Comparison of ENCODE assay signal across 1 cellular context in the genomic region with DNA sequence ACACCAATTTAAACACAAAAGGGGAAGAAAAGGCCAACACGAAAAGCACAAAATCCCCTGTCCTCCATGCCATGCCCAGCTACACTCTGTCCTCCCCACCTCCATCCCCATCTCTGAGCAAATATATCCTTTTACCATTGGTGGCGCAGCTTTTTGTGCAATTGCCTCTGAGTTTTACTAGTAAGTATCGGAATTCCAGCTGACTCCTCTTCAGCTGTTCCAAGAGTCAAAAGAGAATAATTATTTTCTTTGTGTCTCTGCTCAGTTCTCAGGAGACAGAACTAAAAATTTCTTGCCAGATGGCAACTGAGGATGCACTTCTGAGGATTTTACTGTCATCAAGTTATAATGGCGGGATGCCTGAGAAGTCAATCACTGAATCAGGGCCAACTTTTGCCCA.
TF ChIP-seq lines count a peak whose summit lies in the region.

No MANE protein-coding gene starts in this region.

TF ChIP-seq in GM23338, 12 proteins besides CTCF, POLR2A, EP300 and RAD21:
- TF ChIP-seq, protein P1, sequence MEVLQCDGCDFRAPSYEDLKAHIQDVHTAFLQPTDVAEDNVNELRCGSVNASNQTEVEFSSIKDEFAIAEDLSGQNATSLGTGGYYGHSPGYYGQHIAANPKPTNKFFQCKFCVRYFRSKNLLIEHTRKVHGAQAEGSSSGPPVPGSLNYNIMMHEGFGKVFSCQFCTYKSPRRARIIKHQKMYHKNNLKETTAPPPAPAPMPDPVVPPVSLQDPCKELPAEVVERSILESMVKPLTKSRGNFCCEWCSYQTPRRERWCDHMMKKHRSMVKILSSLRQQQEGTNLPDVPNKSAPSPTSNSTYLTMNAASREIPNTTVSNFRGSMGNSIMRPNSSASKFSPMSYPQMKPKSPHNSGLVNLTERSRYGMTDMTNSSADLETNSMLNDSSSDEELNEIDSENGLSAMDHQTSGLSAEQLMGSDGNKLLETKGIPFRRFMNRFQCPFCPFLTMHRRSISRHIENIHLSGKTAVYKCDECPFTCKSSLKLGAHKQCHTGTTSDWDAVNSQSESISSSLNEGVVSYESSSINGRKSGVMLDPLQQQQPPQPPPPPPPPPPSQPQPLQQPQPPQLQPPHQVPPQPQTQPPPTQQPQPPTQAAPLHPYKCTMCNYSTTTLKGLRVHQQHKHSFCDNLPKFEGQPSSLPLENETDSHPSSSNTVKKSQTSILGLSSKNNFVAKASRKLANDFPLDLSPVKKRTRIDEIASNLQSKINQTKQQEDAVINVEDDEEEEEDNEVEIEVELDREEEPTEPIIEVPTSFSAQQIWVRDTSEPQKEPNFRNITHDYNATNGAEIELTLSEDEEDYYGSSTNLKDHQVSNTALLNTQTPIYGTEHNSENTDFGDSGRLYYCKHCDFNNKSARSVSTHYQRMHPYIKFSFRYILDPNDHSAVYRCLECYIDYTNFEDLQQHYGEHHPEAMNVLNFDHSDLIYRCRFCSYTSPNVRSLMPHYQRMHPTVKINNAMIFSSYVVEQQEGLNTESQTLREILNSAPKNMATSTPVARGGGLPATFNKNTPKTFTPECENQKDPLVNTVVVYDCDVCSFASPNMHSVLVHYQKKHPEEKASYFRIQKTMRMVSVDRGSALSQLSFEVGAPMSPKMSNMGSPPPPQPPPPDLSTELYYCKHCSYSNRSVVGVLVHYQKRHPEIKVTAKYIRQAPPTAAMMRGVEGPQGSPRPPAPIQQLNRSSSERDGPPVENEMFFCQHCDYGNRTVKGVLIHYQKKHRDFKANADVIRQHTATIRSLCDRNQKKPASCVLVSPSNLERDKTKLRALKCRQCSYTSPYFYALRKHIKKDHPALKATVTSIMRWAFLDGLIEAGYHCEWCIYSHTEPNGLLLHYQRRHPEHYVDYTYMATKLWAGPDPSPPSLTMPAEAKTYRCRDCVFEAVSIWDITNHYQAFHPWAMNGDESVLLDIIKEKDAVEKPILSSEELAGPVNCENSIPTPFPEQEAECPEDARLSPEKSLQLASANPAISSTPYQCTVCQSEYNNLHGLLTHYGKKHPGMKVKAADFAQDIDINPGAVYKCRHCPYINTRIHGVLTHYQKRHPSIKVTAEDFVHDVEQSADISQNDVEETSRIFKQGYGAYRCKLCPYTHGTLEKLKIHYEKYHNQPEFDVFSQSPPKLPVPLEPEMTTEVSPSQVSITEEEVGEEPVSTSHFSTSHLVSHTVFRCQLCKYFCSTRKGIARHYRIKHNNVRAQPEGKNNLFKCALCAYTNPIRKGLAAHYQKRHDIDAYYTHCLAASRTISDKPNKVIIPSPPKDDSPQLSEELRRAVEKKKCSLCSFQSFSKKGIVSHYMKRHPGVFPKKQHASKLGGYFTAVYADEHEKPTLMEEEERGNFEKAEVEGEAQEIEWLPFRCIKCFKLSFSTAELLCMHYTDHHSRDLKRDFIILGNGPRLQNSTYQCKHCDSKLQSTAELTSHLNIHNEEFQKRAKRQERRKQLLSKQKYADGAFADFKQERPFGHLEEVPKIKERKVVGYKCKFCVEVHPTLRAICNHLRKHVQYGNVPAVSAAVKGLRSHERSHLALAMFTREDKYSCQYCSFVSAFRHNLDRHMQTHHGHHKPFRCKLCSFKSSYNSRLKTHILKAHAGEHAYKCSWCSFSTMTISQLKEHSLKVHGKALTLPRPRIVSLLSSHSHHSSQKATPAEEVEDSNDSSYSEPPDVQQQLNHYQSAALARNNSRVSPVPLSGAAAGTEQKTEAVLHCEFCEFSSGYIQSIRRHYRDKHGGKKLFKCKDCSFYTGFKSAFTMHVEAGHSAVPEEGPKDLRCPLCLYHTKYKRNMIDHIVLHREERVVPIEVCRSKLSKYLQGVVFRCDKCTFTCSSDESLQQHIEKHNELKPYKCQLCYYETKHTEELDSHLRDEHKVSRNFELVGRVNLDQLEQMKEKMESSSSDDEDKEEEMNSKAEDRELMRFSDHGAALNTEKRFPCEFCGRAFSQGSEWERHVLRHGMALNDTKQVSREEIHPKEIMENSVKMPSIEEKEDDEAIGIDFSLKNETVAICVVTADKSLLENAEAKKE (CRISPR knock-in tag; IDR thresholded peaks at IDR 0.05): no peak
- no peak for TF ChIP-seq STAT1 (IDR thresholded peaks at IDR 0.05; ENCODE audit: unreplicated experiment)
- no peak for TF ChIP-seq POLR2AphosphoS5 (IDR thresholded peaks at IDR 0.05; ENCODE audit: low read depth)
- no peak for TF ChIP-seq NANOG (IDR thresholded peaks at IDR 0.05; ENCODE audit: borderline replicate concordance)
- TF ChIP-seq JUNB (IDR thresholded peaks at IDR 0.05; ENCODE audit: unreplicated experiment): no peak
- TF ChIP-seq ZNF331 (CRISPR knock-in tag; IDR thresholded peaks at IDR 0.05; ENCODE audit: low read depth): no peak
- TF ChIP-seq EZH2 (IDR thresholded peaks at IDR 0.05; ENCODE audit: low read depth, unreplicated experiment): no peak
- TF ChIP-seq, protein P2, sequence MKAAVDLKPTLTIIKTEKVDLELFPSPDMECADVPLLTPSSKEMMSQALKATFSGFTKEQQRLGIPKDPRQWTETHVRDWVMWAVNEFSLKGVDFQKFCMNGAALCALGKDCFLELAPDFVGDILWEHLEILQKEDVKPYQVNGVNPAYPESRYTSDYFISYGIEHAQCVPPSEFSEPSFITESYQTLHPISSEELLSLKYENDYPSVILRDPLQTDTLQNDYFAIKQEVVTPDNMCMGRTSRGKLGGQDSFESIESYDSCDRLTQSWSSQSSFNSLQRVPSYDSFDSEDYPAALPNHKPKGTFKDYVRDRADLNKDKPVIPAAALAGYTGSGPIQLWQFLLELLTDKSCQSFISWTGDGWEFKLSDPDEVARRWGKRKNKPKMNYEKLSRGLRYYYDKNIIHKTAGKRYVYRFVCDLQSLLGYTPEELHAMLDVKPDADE (IDR thresholded peaks at IDR 0.05): no peak
- TF ChIP-seq, protein P3, sequence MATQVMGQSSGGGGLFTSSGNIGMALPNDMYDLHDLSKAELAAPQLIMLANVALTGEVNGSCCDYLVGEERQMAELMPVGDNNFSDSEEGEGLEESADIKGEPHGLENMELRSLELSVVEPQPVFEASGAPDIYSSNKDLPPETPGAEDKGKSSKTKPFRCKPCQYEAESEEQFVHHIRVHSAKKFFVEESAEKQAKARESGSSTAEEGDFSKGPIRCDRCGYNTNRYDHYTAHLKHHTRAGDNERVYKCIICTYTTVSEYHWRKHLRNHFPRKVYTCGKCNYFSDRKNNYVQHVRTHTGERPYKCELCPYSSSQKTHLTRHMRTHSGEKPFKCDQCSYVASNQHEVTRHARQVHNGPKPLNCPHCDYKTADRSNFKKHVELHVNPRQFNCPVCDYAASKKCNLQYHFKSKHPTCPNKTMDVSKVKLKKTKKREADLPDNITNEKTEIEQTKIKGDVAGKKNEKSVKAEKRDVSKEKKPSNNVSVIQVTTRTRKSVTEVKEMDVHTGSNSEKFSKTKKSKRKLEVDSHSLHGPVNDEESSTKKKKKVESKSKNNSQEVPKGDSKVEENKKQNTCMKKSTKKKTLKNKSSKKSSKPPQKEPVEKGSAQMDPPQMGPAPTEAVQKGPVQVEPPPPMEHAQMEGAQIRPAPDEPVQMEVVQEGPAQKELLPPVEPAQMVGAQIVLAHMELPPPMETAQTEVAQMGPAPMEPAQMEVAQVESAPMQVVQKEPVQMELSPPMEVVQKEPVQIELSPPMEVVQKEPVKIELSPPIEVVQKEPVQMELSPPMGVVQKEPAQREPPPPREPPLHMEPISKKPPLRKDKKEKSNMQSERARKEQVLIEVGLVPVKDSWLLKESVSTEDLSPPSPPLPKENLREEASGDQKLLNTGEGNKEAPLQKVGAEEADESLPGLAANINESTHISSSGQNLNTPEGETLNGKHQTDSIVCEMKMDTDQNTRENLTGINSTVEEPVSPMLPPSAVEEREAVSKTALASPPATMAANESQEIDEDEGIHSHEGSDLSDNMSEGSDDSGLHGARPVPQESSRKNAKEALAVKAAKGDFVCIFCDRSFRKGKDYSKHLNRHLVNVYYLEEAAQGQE (IDR thresholded peaks at IDR 0.05; ENCODE audit: unreplicated experiment): no peak
- TF ChIP-seq EZH2phosphoT487 (IDR thresholded peaks at IDR 0.05; ENCODE audit: unreplicated experiment): no peak
- TF ChIP-seq ZNF114 (CRISPR knock-in tag; IDR thresholded peaks at IDR 0.05): no peak
- TF ChIP-seq CREB1 (CRISPR knock-in tag; IDR thresholded peaks at IDR 0.05; ENCODE audit: low read depth): no peak
TF ChIP-seq in GM23338: peak in this region for 0.
